29 cellular contexts compared by ENCODE assay signal in the genomic region with DNA sequence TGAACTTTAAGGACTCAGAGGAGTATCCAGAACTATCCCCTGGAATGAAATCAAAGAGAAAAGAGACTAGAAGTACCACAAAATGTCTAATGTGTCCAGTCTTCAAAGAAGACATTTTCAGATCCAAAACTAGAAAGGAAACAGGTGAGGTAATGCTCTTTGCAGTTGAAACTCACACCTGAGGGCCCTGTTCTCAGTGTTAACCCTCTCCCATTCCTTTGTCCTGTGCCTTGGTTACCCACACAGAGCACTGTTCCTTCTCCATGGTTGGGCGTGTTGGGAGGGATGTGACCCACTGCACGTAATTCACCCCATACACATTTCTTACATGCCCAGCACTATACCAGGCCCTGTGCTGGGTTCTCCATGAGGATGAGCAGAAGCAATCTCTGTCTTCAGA. TPM values are rescaled to one million over a fixed set of nuclear protein-coding genes. Genes with fewer than 3 reads are reported as not detected.
"Had no signal": no experiment of that assay in that cellular context is flagged by ENCODE, and none has a peak within 500 bp of the region (broad histone marks: within the 10 kb centered on the region; RNA-seq: fewer than 3 reads in every experiment).

No MANE protein-coding gene starts in this region.

- H3K9me3 Mint-ChIP-seq: activated B cell treated with CpG ODN at 0.5 μM for 24 hours; activated naive CD4-positive, alpha-beta T cell treated with anti-CD3 and anti-CD28 coated beads, Interleukin-2, amount 10 ng/mL, durations not matched to agents 7 days and 5 days; activated naive CD4-positive, alpha-beta T cell treated with anti-CD3 and anti-CD28 coated beads, Interleukin-2, amount 50 U/mL, for 72 hours; activated naive CD8-positive, alpha-beta T cell treated with anti-CD3 and anti-CD28 coated beads, Interleukin-2, amount 10 ng/mL, durations not matched to agents 7 days and 5 days; activated T-cell treated with anti-CD3 and anti-CD28 coated beads, Interleukin-2, amount 50 U/mL, for 72 hours had no signal

- H3K27me3 ChIP-seq: ascending aorta, breast epithelium, cardiac muscle cell, colonic mucosa, esophagus squamous epithelium, gastroesophageal sphincter had no signal

- DNase-seq: activated B cell treated with CpG ODN at 0.5 μM for 24 hours; activated CD4-positive, alpha-beta T cell treated with anti-CD3 and anti-CD28 coated beads for 48 hours; activated CD4-positive, alpha-beta T cell treated with anti-CD3 and anti-CD28 coated beads, Interleukin-2, amount 50 U/mL, for 1 hour; activated CD4-positive, alpha-beta T cell treated with anti-CD3 and anti-CD28 coated beads, Interleukin-2, amount 50 U/mL, for 48 hours; activated CD8-positive, alpha-beta memory T cell treated with anti-CD3 and anti-CD28 coated beads for 24 hours; activated CD8-positive, alpha-beta T cell treated with anti-CD3 and anti-CD28 coated beads for 36 hours; activated gamma-delta T cell; activated naive CD4-positive, alpha-beta T cell; activated naive CD4-positive, alpha-beta T cell treated with anti-CD3 and anti-CD28 coated beads, Interleukin-2, amount 10 ng/mL, durations not matched to agents 7 days and 5 days; activated naive CD8-positive, alpha-beta T cell treated with anti-CD3 and anti-CD28 coated beads, Interleukin-2, amount 10 ng/mL, durations not matched to agents 7 days and 5 days; activated T-cell treated with anti-CD3 and anti-CD28 coated beads, Interleukin-2, amount 50 U/mL, for 72 hours; central memory CD4-positive, alpha-beta T cell; cerebellar nuclear complex; colonic mucosa; effector CD8-positive, alpha-beta T cell; esophagus squamous epithelium; foreskin melanocyte; T-helper 1 cell; T-helper 17 cell had no signal

- H3K27me3 Mint-ChIP-seq: activated B cell treated with CpG ODN at 0.5 μM for 24 hours; activated CD8-positive, alpha-beta T cell treated with anti-CD3 and anti-CD28 coated beads for 36 hours; activated naive CD4-positive, alpha-beta T cell treated with anti-CD3 and anti-CD28 coated beads, Interleukin-2, amount 10 ng/mL, durations not matched to agents 7 days and 5 days; activated naive CD8-positive, alpha-beta T cell treated with anti-CD3 and anti-CD28 coated beads, Interleukin-2, amount 10 ng/mL, durations not matched to agents 7 days and 5 days; brain; T-helper 17 cell had no signal

- H3K9me3 ChIP-seq: ascending aorta, colonic mucosa, esophagus squamous epithelium, gastroesophageal sphincter had no signal

- H3K4me1 Mint-ChIP-seq: activated B cell treated with CpG ODN at 0.5 μM for 24 hours; activated naive CD4-positive, alpha-beta T cell treated with anti-CD3 and anti-CD28 coated beads, Interleukin-2, amount 10 ng/mL, durations not matched to agents 7 days and 5 days had no signal

- ATAC-seq: activated CD4-positive, CD25-positive, alpha-beta regulatory T cell treated with anti-CD3 and anti-CD28 coated beads, Interleukin-2, amount 50 U/mL, for 24 hours; activated CD8-positive, alpha-beta T cell treated with anti-CD3 and anti-CD28 coated beads for 36 hours; activated naive CD4-positive, alpha-beta T cell treated with anti-CD3 and anti-CD28 coated beads, Interleukin-2, amount 50 U/mL, for 72 hours; activated T-cell treated with anti-CD3 and anti-CD28 coated beads, Interleukin-2, amount 50 U/mL, for 72 hours; gastroesophageal sphincter; T-helper 17 cell had no signal

- H3K36me3 ChIP-seq: breast epithelium, colonic mucosa had no signal

- H3K27ac ChIP-seq: ascending aorta, breast epithelium, cardiac muscle cell, colonic mucosa, epithelial cell of prostate, esophagus squamous epithelium, gastroesophageal sphincter had no signal

- H3K4me3 ChIP-seq: ascending aorta, breast epithelium, cardiac muscle cell, colonic mucosa, esophagus squamous epithelium, gastroesophageal sphincter had no signal

- FAIRE-seq: endometrium, endothelial cell of umbilical vein had no signal

- H3K4me1 ChIP-seq: ascending aorta, breast epithelium, colonic mucosa had no signal

- H3K27ac Mint-ChIP-seq: activated B cell treated with CpG ODN at 0.5 μM for 24 hours; activated CD8-positive, alpha-beta T cell treated with anti-CD3 and anti-CD28 coated beads for 36 hours; activated naive CD4-positive, alpha-beta T cell treated with anti-CD3 and anti-CD28 coated beads, Interleukin-2, amount 10 ng/mL, durations not matched to agents 7 days and 5 days; activated naive CD8-positive, alpha-beta T cell treated with anti-CD3 and anti-CD28 coated beads, Interleukin-2, amount 10 ng/mL, durations not matched to agents 7 days and 5 days; activated T-cell treated with anti-CD3 and anti-CD28 coated beads, Interleukin-2, amount 50 U/mL, for 72 hours; brain had no signal

- H3K4me3 Mint-ChIP-seq: activated B cell treated with CpG ODN at 0.5 μM for 24 hours; activated CD8-positive, alpha-beta T cell treated with anti-CD3 and anti-CD28 coated beads for 36 hours; activated naive CD4-positive, alpha-beta T cell treated with anti-CD3 and anti-CD28 coated beads, Interleukin-2, amount 10 ng/mL, durations not matched to agents 7 days and 5 days; activated naive CD8-positive, alpha-beta T cell treated with anti-CD3 and anti-CD28 coated beads, Interleukin-2, amount 10 ng/mL, durations not matched to agents 7 days and 5 days; activated T-cell treated with anti-CD3 and anti-CD28 coated beads, Interleukin-2, amount 50 U/mL, for 72 hours; brain; T-helper 17 cell had no signal

RNA-seq across cellular contexts. Expression of gene TMEFF1, which starts 24.7 kb away (rescaled TPM):
- total RNA-seq: activated B cell treated with CpG ODN at 0.5 μM for 24 hours, ascending aorta, T-helper 17 cell had no signal
